In genomic region chr9:113578279-113578865, GRCh38 we compare ENCODE assay signal across 9 cellular contexts.
A peak's percentile ranks its signal among the peaks of the same experiment; 100 is the strongest.
DNase-seq lines count a peak whose midpoint lies in the region; TF ChIP-seq lines count a peak whose summit lies in the region.
"Had no signal": no experiment of that assay in that cellular context is flagged by ENCODE, and none has a peak within 500 bp of the region (broad histone marks: within the 10 kb centered on the region; RNA-seq: fewer than 3 reads in every experiment).

No MANE protein-coding gene starts in this region.

- no peak overlapping the region for H2AFZ ChIP-seq in OCI-LY3 (ENCODE audit: low read depth, low read length)

- H3K36me3 Mint-ChIP-seq in dendritic cell treated with granulocyte-macrophage colony-stimulating factor and Interleukin-4, amounts not matched to agents 40 ng/mL and 50 ng/mL, for 4 days (ENCODE audit: low read depth), result peaks cover 10% of the 10 kb centered on the region
- peaks cover 10% of the 10 kb centered on the region for H3K36me3 Mint-ChIP-seq in osteocyte (ENCODE audit: unreplicated experiment)

- peaks cover 4% of the 10 kb centered on the region; the same call in 1 of the 2 replicates for H4K20me1 ChIP-seq in OCI-LY3 (ENCODE audit: insufficient read depth, low read length)

- peak; percentile 80 for DNase-seq in ELR (ENCODE audit: low read depth)
- DNase-seq in osteocyte (ENCODE audit: extremely low spot score, unreplicated experiment), result no peak
- no peak for DNase-seq in 8988T
- no peak for DNase-seq in SW 1271 (lab: John Stamatoyannopoulos, UW)
- no peak for DNase-seq in HK-2 (ENCODE audit: unreplicated experiment)
- DNase-seq in KG1 (lab: John Stamatoyannopoulos, UW), result no peak

- H3K27me3 ChIP-seq in OCI-LY3 (ENCODE audit: low read depth, low read length), result peaks cover 7% of the 10 kb centered on the region; the same call in 1 of the 2 replicates

- peak overlapping the region; percentile 63; the same call in 1 of the 2 replicates for H3K4me3 ChIP-seq in OCI-LY3 (ENCODE audit: low read length)

- H3K27me3 Mint-ChIP-seq in dendritic cell treated with granulocyte-macrophage colony-stimulating factor and Interleukin-4, amounts not matched to agents 40 ng/mL and 50 ng/mL, for 4 days, result no peaks in the 10 kb centered on the region
- no peaks in the 10 kb centered on the region for H3K27me3 Mint-ChIP-seq in osteocyte (ENCODE audit: unreplicated experiment)
- H3K27me3 Mint-ChIP-seq: progenitor cell of endocrine pancreas had no signal

- H3K4me1 Mint-ChIP-seq in dendritic cell treated with granulocyte-macrophage colony-stimulating factor and Interleukin-4, amounts not matched to agents 40 ng/mL and 50 ng/mL, for 4 days (ENCODE audit: low read depth), result peaks cover 71% of the 10 kb centered on the region
- H3K4me1 Mint-ChIP-seq in osteocyte (ENCODE audit: unreplicated experiment), result peaks cover 83% of the 10 kb centered on the region

- TF ChIP-seq CTCF in OCI-LY3 (IDR thresholded peaks at IDR 0.05; ENCODE audit: low read depth, low read length) (peak; percentile 42), osteocyte (IDR thresholded peaks at IDR 0.05) (no peak)

- intact Hi-C loops in dendritic cell treated with granulocyte-macrophage colony-stimulating factor and Interleukin-4, amounts not matched to agents 40 ng/mL and 50 ng/mL, for 4 days (cut with micrococcal nuclease), result no loop called here

- H3K4me2 ChIP-seq in OCI-LY3 (ENCODE audit: low read length), result peak overlapping the region; percentile 75

- no peaks in the 10 kb centered on the region for H3K9me3 ChIP-seq in OCI-LY3 (ENCODE audit: insufficient read depth, low read length)

- peak overlapping the region; percentile 93 for H3K27ac ChIP-seq in OCI-LY3 (ENCODE audit: low read length)

- H3K9ac ChIP-seq in OCI-LY3 (ENCODE audit: low read length), result peak overlapping the region; percentile 30; the same call in 1 of the 2 replicates

- no peaks in the 10 kb centered on the region for H3K9me3 Mint-ChIP-seq in dendritic cell treated with granulocyte-macrophage colony-stimulating factor and Interleukin-4, amounts not matched to agents 40 ng/mL and 50 ng/mL, for 4 days
- H3K9me3 Mint-ChIP-seq in osteocyte (ENCODE audit: unreplicated experiment), result no peaks in the 10 kb centered on the region

- H3K4me1 ChIP-seq in OCI-LY3 (ENCODE audit: low read length), result peaks cover 84% of the 10 kb centered on the region

- H3K27ac Mint-ChIP-seq in dendritic cell treated with granulocyte-macrophage colony-stimulating factor and Interleukin-4, amounts not matched to agents 40 ng/mL and 50 ng/mL, for 4 days, result peak overlapping the region; percentile 93
- H3K27ac Mint-ChIP-seq in osteocyte (ENCODE audit: unreplicated experiment), result peak overlapping the region; percentile 93
- H3K27ac Mint-ChIP-seq: progenitor cell of endocrine pancreas had no signal

- no peak overlapping the region for H3K4me3 Mint-ChIP-seq in dendritic cell treated with granulocyte-macrophage colony-stimulating factor and Interleukin-4, amounts not matched to agents 40 ng/mL and 50 ng/mL, for 4 days
- H3K4me3 Mint-ChIP-seq in osteocyte (ENCODE audit: unreplicated experiment), result no peak overlapping the region

- no peaks in the 10 kb centered on the region for H3K79me2 ChIP-seq in OCI-LY3 (ENCODE audit: low read length)

- peaks cover 4% of the 10 kb centered on the region for H3K36me3 ChIP-seq in OCI-LY3 (replicated peaks; ENCODE audit: low read depth, low read length)
